In genomic region chr11:90133560-90134145, GRCh38 we compare ENCODE assay signal across 13 cellular contexts. TPM values are rescaled to one million over a fixed set of nuclear protein-coding genes. Genes with fewer than 3 reads are reported as not detected.
DNase-seq lines count a peak whose midpoint lies in the region; ATAC-seq, FAIRE-seq and TF ChIP-seq lines count a peak whose summit lies in the region.
"Had no signal": no experiment of that assay in that cellular context is flagged by ENCODE, and none has a peak within 500 bp of the region (broad histone marks: within the 10 kb centered on the region; RNA-seq: fewer than 3 reads in every experiment).

No MANE protein-coding gene starts in this region.

- peaks cover 36% of the 10 kb centered on the region for H3K27me3 Mint-ChIP-seq in T-helper 1 cell treated with Interleukin-12 subunit alpha and Interleukin-12 subunit beta and Interleukin-4 antibody, amounts not matched to agents 30 μg/mL and 1 μg/mL, for 36 hours (ENCODE audit: low read depth)
- no peaks in the 10 kb centered on the region for H3K27me3 Mint-ChIP-seq in astrocyte (ENCODE audit: low read depth, unreplicated experiment)

- no peaks in the 10 kb centered on the region for H3F3A ChIP-seq in PC-9 (ENCODE audit: insufficient read depth, low read depth)

- CTCF ChIA-PET in PC-9 (lab: Charles Lee): no interaction called here

- H3K27ac ChIP-seq in astrocyte (ENCODE audit: low read depth, low read length) (no peak overlapping the region), kidney (ENCODE audit: low read depth in 2 of 2, low read length in 2 of 2) (no peak overlapping the region), PC-9 (no peak overlapping the region)

- H3K79me2 ChIP-seq in astrocyte (ENCODE audit: insufficient read depth, low read length): no peaks in the 10 kb centered on the region
- no peaks in the 10 kb centered on the region for H3K79me2 ChIP-seq in PC-9 (ENCODE audit: low read depth)

- no peak for TF ChIP-seq CTCF in astrocyte (IDR thresholded peaks at IDR 0.05; ENCODE audit: insufficient read depth, low read depth, low read length)
- no peak for TF ChIP-seq CTCF in kidney (IDR thresholded peaks at IDR 0.05; ENCODE audit: borderline replicate concordance, extremely low read depth, insufficient read depth)
- no peak for TF ChIP-seq CTCF in PC-9 (conservative IDR thresholded peaks at IDR 0.05)

- intact Hi-C loops in kidney (cut with DNase I): no loop called here
- intact Hi-C loops in PC-9 (cut with micrococcal nuclease; ENCODE audit: unreplicated experiment): no loop called here

- H3K9me2 ChIP-seq in PC-9 (ENCODE audit: insufficient read depth): no peaks in the 10 kb centered on the region; the same call in 1 of the 2 replicates

- H3K4me3 Mint-ChIP-seq in T-helper 1 cell treated with Interleukin-12 subunit alpha and Interleukin-12 subunit beta and Interleukin-4 antibody, amounts not matched to agents 30 μg/mL and 1 μg/mL, for 36 hours: peak overlapping the region; percentile 65
- peak overlapping the region; percentile 78 for H3K4me3 Mint-ChIP-seq in astrocyte (ENCODE audit: unreplicated experiment)
- H3K4me3 Mint-ChIP-seq in stimulated activated effector memory CD8-positive, alpha-beta T cell treated with anti-CD3 and anti-CD28 coated beads, Interleukin-12 subunit alpha, Interleukin-12 subunit beta, amount 100 ng/mL, for 72 hours: peak overlapping the region; percentile 48

- peaks cover 7% of the 10 kb centered on the region for H3K4me1 Mint-ChIP-seq in T-helper 1 cell treated with Interleukin-12 subunit alpha and Interleukin-12 subunit beta and Interleukin-4 antibody, amounts not matched to agents 30 μg/mL and 1 μg/mL, for 36 hours (ENCODE audit: low read depth)
- peaks cover 6% of the 10 kb centered on the region for H3K4me1 Mint-ChIP-seq in astrocyte (ENCODE audit: low read depth, unreplicated experiment)
- peaks cover 6% of the 10 kb centered on the region for H3K4me1 Mint-ChIP-seq in stimulated activated effector memory CD8-positive, alpha-beta T cell treated with anti-CD3 and anti-CD28 coated beads, Interleukin-12 subunit alpha, Interleukin-12 subunit beta, amount 100 ng/mL, for 72 hours

- no peak overlapping the region for H3K27ac Mint-ChIP-seq in T-helper 1 cell treated with Interleukin-12 subunit alpha and Interleukin-12 subunit beta and Interleukin-4 antibody, amounts not matched to agents 30 μg/mL and 1 μg/mL, for 36 hours
- no peak overlapping the region for H3K27ac Mint-ChIP-seq in astrocyte (ENCODE audit: unreplicated experiment)
- H3K27ac Mint-ChIP-seq in stimulated activated effector memory CD8-positive, alpha-beta T cell treated with anti-CD3 and anti-CD28 coated beads, Interleukin-12 subunit alpha, Interleukin-12 subunit beta, amount 100 ng/mL, for 72 hours: no peak overlapping the region
- H3K27ac Mint-ChIP-seq: IgD-negative memory B cell had no signal

- H3K9ac ChIP-seq in astrocyte (ENCODE audit: low read length): no peak overlapping the region
- no peak overlapping the region for H3K9ac ChIP-seq in kidney (ENCODE audit: low read length in 2 of 2)

- no peaks in the 10 kb centered on the region for H3K4me1 ChIP-seq in astrocyte (ENCODE audit: insufficient read depth, low read length)
- no peaks in the 10 kb centered on the region for H3K4me1 ChIP-seq in kidney (ENCODE audit: control insufficient read depth in 1 of 2, insufficient read depth in 1 of 2, low read depth in 1 of 2, low read length in 2 of 2)
- H3K4me1 ChIP-seq in PC-9 (replicated peaks; ENCODE audit: insufficient read depth): 0 out of 2 replicates have a peak, but pooled peaks cover 6% of the 10 kb centered on the region

- BruUV-seq in PC-9 (replicated peaks; lab: Mats Ljungman, UMichigan): no TSS peak

- H3K36me3 ChIP-seq in astrocyte (ENCODE audit: insufficient read depth, low read length) (no peaks in the 10 kb centered on the region), kidney (ENCODE audit: control insufficient read depth in 1 of 2, insufficient read depth in 2 of 2, low read length in 2 of 2) (no peaks in the 10 kb centered on the region), PC-9 (ENCODE audit: low read depth) (no peaks in the 10 kb centered on the region)
- H3K36me3 ChIP-seq: esophagus squamous epithelium had no signal

- H3K9me3 ChIP-seq in astrocyte (ENCODE audit: insufficient read depth, low read depth, low read length): no peaks in the 10 kb centered on the region
- no peaks in the 10 kb centered on the region for H3K9me3 ChIP-seq in kidney (ENCODE audit: control insufficient read depth in 1 of 2, low read length in 2 of 2)
- no peaks in the 10 kb centered on the region for H3K9me3 ChIP-seq in PC-9 (ENCODE audit: insufficient read depth, low read depth)
- H3K9me3 ChIP-seq: esophagus squamous epithelium had no signal

- no peak for ATAC-seq in stimulated activated effector memory CD8-positive, alpha-beta T cell treated with anti-CD3 and anti-CD28 coated beads, Interleukin-12 subunit alpha, Interleukin-12 subunit beta, amount 100 ng/mL, for 72 hours
- no peak for ATAC-seq in esophagus mucosa

- H2AFZ ChIP-seq in astrocyte (ENCODE audit: low read depth, low read length): peak overlapping the region; percentile 81
- no peak overlapping the region for H2AFZ ChIP-seq in PC-9

- H4K20me1 ChIP-seq in astrocyte (ENCODE audit: insufficient read depth, low read length): no peaks in the 10 kb centered on the region
- H4K20me1 ChIP-seq in PC-9 (ENCODE audit: insufficient read depth): no peaks in the 10 kb centered on the region

- H3K27me3 ChIP-seq in astrocyte (ENCODE audit: insufficient read depth, low read length) (no peaks in the 10 kb centered on the region), PC-9 (ENCODE audit: insufficient read depth, low read depth) (no peaks in the 10 kb centered on the region)

- no peak for DNase-seq in T-helper 1 cell
- no peak for DNase-seq in astrocyte (ENCODE audit: low read depth)
- DNase-seq in kidney: no peak
- no peak for DNase-seq in stimulated activated effector memory CD8-positive, alpha-beta T cell treated with anti-CD3 and anti-CD28 coated beads, Interleukin-12 subunit alpha, Interleukin-12 subunit beta, amount 100 ng/mL, for 72 hours (ENCODE audit: low spot score in 2 of 2)
- no peak for DNase-seq in PC-9
- DNase-seq in pons (ENCODE audit: low spot score): no peak
- DNase-seq: 8988T, esophagus squamous epithelium had no signal

- H3K9me3 Mint-ChIP-seq in T-helper 1 cell treated with Interleukin-12 subunit alpha and Interleukin-12 subunit beta and Interleukin-4 antibody, amounts not matched to agents 30 μg/mL and 1 μg/mL, for 36 hours: no peaks in the 10 kb centered on the region
- H3K9me3 Mint-ChIP-seq in astrocyte (ENCODE audit: unreplicated experiment): no peaks in the 10 kb centered on the region
- H3K9me3 Mint-ChIP-seq in stimulated activated effector memory CD8-positive, alpha-beta T cell treated with anti-CD3 and anti-CD28 coated beads, Interleukin-12 subunit alpha, Interleukin-12 subunit beta, amount 100 ng/mL, for 72 hours: no peaks in the 10 kb centered on the region

- H3K4me3 ChIP-seq in astrocyte (ENCODE audit: insufficient read depth, low read depth, low read length) (no peak overlapping the region), kidney (ENCODE audit: low read length in 2 of 2) (peak overlapping the region; percentile 67 to 70), PC-9 (no peak overlapping the region)

- H3K4me2 ChIP-seq in astrocyte (ENCODE audit: low read length) (peak overlapping the region; percentile 87), PC-9 (no peak overlapping the region)

- POLR2A ChIA-PET in PC-9 (lab: Charles Lee; ENCODE audit: unreplicated experiment): no interaction called here

- H3K36me3 Mint-ChIP-seq in T-helper 1 cell treated with Interleukin-12 subunit alpha and Interleukin-12 subunit beta and Interleukin-4 antibody, amounts not matched to agents 30 μg/mL and 1 μg/mL, for 36 hours (ENCODE audit: low read depth): no peaks in the 10 kb centered on the region
- H3K36me3 Mint-ChIP-seq in astrocyte (ENCODE audit: low read depth, unreplicated experiment): no peaks in the 10 kb centered on the region
- no peaks in the 10 kb centered on the region for H3K36me3 Mint-ChIP-seq in stimulated activated effector memory CD8-positive, alpha-beta T cell treated with anti-CD3 and anti-CD28 coated beads, Interleukin-12 subunit alpha, Interleukin-12 subunit beta, amount 100 ng/mL, for 72 hours
- H3K36me3 Mint-ChIP-seq: IgD-negative memory B cell had no signal

- FAIRE-seq in astrocyte (lab: Jason Lieb, UNC) (no peak), kidney (lab: Jason Lieb, UNC) (no peak)

RNA-seq across cellular contexts. Expression of gene NAALAD2, which starts 0.8 kb away (rescaled TPM):
- total RNA-seq in astrocyte (1.8 and 3.1 TPM in 2 replicates), kidney (2.0 TPM), PC-9 (2021) (not detected in 2 replicates), esophagus mucosa (0.16 TPM)
- polyA plus RNA-seq in kidney (ENCODE audit: insufficient read depth, low read depth, low replicate concordance): 1.5 TPM
- polyA plus RNA-seq: IgD-negative memory B cell had no signal

RNA-seq across cellular contexts. Expression of gene UBTFL1, which starts 47.9 kb away (rescaled TPM):
- not detected in 2 replicates for total RNA-seq in astrocyte
- not detected for total RNA-seq in kidney
- not detected for polyA plus RNA-seq in kidney (ENCODE audit: insufficient read depth, low read depth, low replicate concordance)
- total RNA-seq in PC-9 (2021): not detected in 2 replicates
- total RNA-seq in esophagus mucosa: not detected
- total RNA-seq: esophagus squamous epithelium, liver, skeletal muscle tissue had no signal
- polyA plus RNA-seq: IgD-negative memory B cell, liver had no signal

Comparison
In these comparisons a context has a peak if more than half of its experiments do, and no peak if none do; other contexts are left out.
1. H3K4me3 ChIP-seq: peak in kidney (2 of 2); none in astrocyte (single experiment) and PC-9 (single experiment).
2. Peak in every context shown above with its lines, with median percentiles within 50 percentile points of each other: H3K4me3 Mint-ChIP-seq.